In the genomic region with DNA sequence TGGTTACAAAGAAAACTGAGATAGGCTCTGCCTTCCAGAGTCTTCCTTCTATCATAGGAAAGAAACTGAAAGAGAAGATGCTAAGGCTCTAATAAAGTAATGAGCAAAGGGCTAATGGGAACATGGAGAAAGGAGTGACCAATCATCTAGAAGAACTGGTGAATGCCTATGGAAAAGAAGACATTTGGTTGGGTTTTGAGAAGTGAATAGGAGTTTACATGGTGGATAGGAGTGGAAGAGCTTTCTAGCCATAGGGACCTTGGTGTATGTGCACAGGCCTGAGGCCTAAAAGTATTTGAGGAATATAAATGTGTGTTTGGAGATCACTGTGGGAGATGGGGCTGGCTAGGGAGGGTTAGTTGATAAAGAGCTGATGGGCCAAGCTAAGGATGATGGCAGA, we compare ENCODE assay signal across 16 cellular contexts. TPM values are rescaled to one million over a fixed set of nuclear protein-coding genes. Genes with fewer than 3 reads are reported as not detected.
A peak's percentile ranks its signal among the peaks of the same experiment; 100 is the strongest.
DNase-seq lines count a peak whose midpoint lies in the region; ATAC-seq and TF ChIP-seq lines count a peak whose summit lies in the region.
"Had no signal": no experiment of that assay in that cellular context is flagged by ENCODE, and none has a peak within 500 bp of the region (broad histone marks: within the 10 kb centered on the region; RNA-seq: fewer than 3 reads in every experiment).

No MANE protein-coding gene starts in this region.

- no peak overlapping the region for H3K4me2 ChIP-seq in trophoblast cell (ENCODE audit: low read length)

- peaks cover 37% of the 10 kb centered on the region for H3K36me3 Mint-ChIP-seq in activated T-helper 1 cell treated with anti-CD3 and anti-CD28 coated beads, Interleukin-12 subunit alpha, Interleukin-12 subunit beta, Interleukin-2, Interleukin-4 antibody, amounts not matched to agents 30 ng/mL and 10 ng/mL and 1 ng/mL, durations not matched to agents 14 hours and 24 hours and 36 hours (ENCODE audit: low read depth)
- H3K36me3 Mint-ChIP-seq: brain had no signal

- no peak overlapping the region for H4K8ac ChIP-seq in trophoblast cell (ENCODE audit: low read depth, low read length)

- peak overlapping the region; percentile 52 for H3K4ac ChIP-seq in trophoblast cell (ENCODE audit: low read depth, low read length)

- no peak overlapping the region for H2AFZ ChIP-seq in trophoblast cell (ENCODE audit: insufficient read depth, low read length, poor library complexity)

- H3K79me1 ChIP-seq in trophoblast cell (ENCODE audit: low read length), result no peaks in the 10 kb centered on the region

- no peak overlapping the region for H4K12ac ChIP-seq in trophoblast cell (ENCODE audit: low read depth, low read length)

- H4K91ac ChIP-seq in trophoblast cell (ENCODE audit: low read depth, low read length), result no peak overlapping the region

- no peak overlapping the region for H2BK120ac ChIP-seq in trophoblast cell (ENCODE audit: insufficient read depth, low read length, poor library complexity)

- H3K9me3 Mint-ChIP-seq in activated T-helper 1 cell treated with anti-CD3 and anti-CD28 coated beads, Interleukin-12 subunit alpha, Interleukin-12 subunit beta, Interleukin-2, Interleukin-4 antibody, amounts not matched to agents 30 ng/mL and 10 ng/mL and 1 ng/mL, durations not matched to agents 14 hours and 24 hours and 36 hours, result peaks cover 6% of the 10 kb centered on the region
- H3K9me3 Mint-ChIP-seq: brain had no signal

- peaks cover 35% of the 10 kb centered on the region for H3K4me1 ChIP-seq in right cardiac atrium (ENCODE audit: control insufficient read depth, insufficient read depth, low read length)
- H3K4me1 ChIP-seq in trophoblast cell (ENCODE audit: control insufficient read depth in 1 of 2, insufficient read depth in 2 of 2, low read length in 2 of 2), result peaks cover 8 to 24% of the 10 kb centered on the region in 2 experiments

- peaks cover 74% of the 10 kb centered on the region for H3K4me1 Mint-ChIP-seq in activated T-helper 1 cell treated with anti-CD3 and anti-CD28 coated beads, Interleukin-12 subunit alpha, Interleukin-12 subunit beta, Interleukin-2, Interleukin-4 antibody, amounts not matched to agents 30 ng/mL and 10 ng/mL and 1 ng/mL, durations not matched to agents 14 hours and 24 hours and 36 hours (ENCODE audit: low read depth)

- no peaks in the 10 kb centered on the region for H3K9me3 ChIP-seq in right cardiac atrium (ENCODE audit: control insufficient read depth, low read length)
- no peaks in the 10 kb centered on the region for H3K9me3 ChIP-seq in trophoblast cell (ENCODE audit: insufficient read depth, low read depth, low read length)

- peaks cover 0 to 3% of the 10 kb centered on the region in 2 experiments for H3K36me3 ChIP-seq in trophoblast cell (ENCODE audit: control insufficient read depth in 1 of 2, insufficient read depth in 2 of 2, low read length in 2 of 2)

- H3K18ac ChIP-seq in trophoblast cell (ENCODE audit: low read length), result no peak overlapping the region

- no peak for DNase-seq in right cardiac atrium
- DNase-seq in Right ventricle myocardium superior, result no peak
- DNase-seq in activated T-helper 1 cell treated with anti-CD3 and anti-CD28 coated beads, Interleukin-12 subunit alpha, Interleukin-12 subunit beta, Interleukin-2, Interleukin-4 antibody, amounts not matched to agents 30 ng/mL and 10 ng/mL and 1 ng/mL, durations not matched to agents 14 hours and 24 hours and 36 hours (ENCODE audit: low spot score), result no peak
- no peak for DNase-seq in trophoblast cell
- no peak for DNase-seq in AML-193 (lab: John Stamatoyannopoulos, UW)
- no peak for DNase-seq in foreskin fibroblast
- no peak for DNase-seq in NOMO-1 (lab: John Stamatoyannopoulos, UW; ENCODE audit: unreplicated experiment in 2 of 2)
- DNase-seq: activated CD4-positive, alpha-beta T cell treated with anti-CD3 and anti-CD28 coated beads, Interleukin-2, amount 50 U/mL, for 4 hours; activated T-cell treated with anti-CD3 and anti-CD28 coated beads, Interleukin-2, amount 50 U/mL, for 24 hours; cortex of kidney; hypothalamus; mesendoderm; NCI-H1092; NCI-H526 had no signal

- H3K27ac Mint-ChIP-seq in activated T-helper 1 cell treated with anti-CD3 and anti-CD28 coated beads, Interleukin-12 subunit alpha, Interleukin-12 subunit beta, Interleukin-2, Interleukin-4 antibody, amounts not matched to agents 30 ng/mL and 10 ng/mL and 1 ng/mL, durations not matched to agents 14 hours and 24 hours and 36 hours, result peak overlapping the region; percentile 30
- H3K27ac Mint-ChIP-seq: activated T-cell treated with anti-CD3 and anti-CD28 coated beads, Interleukin-2, amount 50 U/mL, for 24 hours had no signal

- H3K4me3 Mint-ChIP-seq in activated T-helper 1 cell treated with anti-CD3 and anti-CD28 coated beads, Interleukin-12 subunit alpha, Interleukin-12 subunit beta, Interleukin-2, Interleukin-4 antibody, amounts not matched to agents 30 ng/mL and 10 ng/mL and 1 ng/mL, durations not matched to agents 14 hours and 24 hours and 36 hours, result no peak overlapping the region
- H3K4me3 Mint-ChIP-seq: activated T-cell treated with anti-CD3 and anti-CD28 coated beads, Interleukin-2, amount 50 U/mL, for 24 hours; brain had no signal

- H3K4me3 ChIP-seq in right cardiac atrium (ENCODE audit: low read length), result no peak overlapping the region
- H3K4me3 ChIP-seq in trophoblast cell (ENCODE audit: low read depth, low read length), result no peak overlapping the region
- no peak overlapping the region for H3K4me3 ChIP-seq in foreskin fibroblast (ENCODE audit: low read depth in 1 of 2, low read length in 2 of 2)

- H3K27me3 ChIP-seq in right cardiac atrium (ENCODE audit: control insufficient read depth, insufficient read depth) (no peaks in the 10 kb centered on the region), trophoblast cell (ENCODE audit: insufficient read depth, low read length) (no peaks in the 10 kb centered on the region)

- H3K9ac ChIP-seq in trophoblast cell (ENCODE audit: low read length), result no peak overlapping the region

- H3K23ac ChIP-seq in trophoblast cell (ENCODE audit: low read length), result no peak overlapping the region

- no peaks in the 10 kb centered on the region for H3K27me3 Mint-ChIP-seq in activated T-helper 1 cell treated with anti-CD3 and anti-CD28 coated beads, Interleukin-12 subunit alpha, Interleukin-12 subunit beta, Interleukin-2, Interleukin-4 antibody, amounts not matched to agents 30 ng/mL and 10 ng/mL and 1 ng/mL, durations not matched to agents 14 hours and 24 hours and 36 hours (ENCODE audit: insufficient read depth)
- H3K27me3 Mint-ChIP-seq: activated T-cell treated with anti-CD3 and anti-CD28 coated beads, Interleukin-2, amount 50 U/mL, for 24 hours; brain had no signal

- H2BK5ac ChIP-seq in trophoblast cell (ENCODE audit: low read depth, low read length, poor library complexity), result no peak overlapping the region

- H3K27ac ChIP-seq in right cardiac atrium (ENCODE audit: low read length) (peak overlapping the region; percentile 70), trophoblast cell (ENCODE audit: low read depth, low read length) (no peak overlapping the region)

- ATAC-seq in right cardiac atrium (no peak), Right ventricle myocardium superior (ENCODE audit: poor library complexity) (no peak)
- ATAC-seq: activated naive CD4-positive, alpha-beta T cell treated with anti-CD3 and anti-CD28 coated beads, Interleukin-2, amount 50 U/mL, for 72 hours had no signal

- no peak overlapping the region for H3K14ac ChIP-seq in trophoblast cell (ENCODE audit: low read length)

- H3K79me2 ChIP-seq in trophoblast cell (ENCODE audit: control insufficient read depth, insufficient read depth, low read length, poor library complexity), result peaks cover 12% of the 10 kb centered on the region

- H2AK5ac ChIP-seq in trophoblast cell (ENCODE audit: low read length), result no peak overlapping the region

- H2BK12ac ChIP-seq in trophoblast cell (ENCODE audit: low read length), result no peak overlapping the region

- intact Hi-C loops in right cardiac atrium (cut with DNase I) (no loop called here), Right ventricle myocardium superior (cut with DNase I) (no loop called here)
- intact Hi-C loops in activated T-helper 1 cell treated with anti-CD3 and anti-CD28 coated beads, Interleukin-12 subunit alpha, Interleukin-12 subunit beta, Interleukin-2, Interleukin-4 antibody, amounts not matched to agents 30 ng/mL and 10 ng/mL and 1 ng/mL, durations not matched to agents 14 hours and 24 hours and 36 hours (cut with micrococcal nuclease), result no loop called here

- TF ChIP-seq CTCF in foreskin fibroblast (IDR thresholded peaks at IDR 0.05; ENCODE audit: low read depth, low read length), result no peak

RNA-seq across cellular contexts. Expression of gene LPP, which starts 6.8 kb away (rescaled TPM):
- total RNA-seq in right cardiac atrium, result 100 to 1,000 TPM; 141 to 205 (median 171) TPM
- polyA plus RNA-seq in right cardiac atrium, result 14.5 TPM
- 92.9 TPM for total RNA-seq in Right ventricle myocardium superior
- 38.2 and 46.4 TPM in 2 replicates for total RNA-seq in activated T-helper 1 cell treated with anti-CD3 and anti-CD28 coated beads, Interleukin-12 subunit alpha, Interleukin-12 subunit beta, Interleukin-2, Interleukin-4 antibody, amounts not matched to agents 30 ng/mL and 10 ng/mL and 1 ng/mL, durations not matched to agents 14 hours and 24 hours and 36 hours
- polyA plus RNA-seq in trophoblast cell (2013), result 29.2 and 30.6 TPM in 2 replicates
